ENCODE assay signal across 25 cellular contexts in the genomic region with DNA sequence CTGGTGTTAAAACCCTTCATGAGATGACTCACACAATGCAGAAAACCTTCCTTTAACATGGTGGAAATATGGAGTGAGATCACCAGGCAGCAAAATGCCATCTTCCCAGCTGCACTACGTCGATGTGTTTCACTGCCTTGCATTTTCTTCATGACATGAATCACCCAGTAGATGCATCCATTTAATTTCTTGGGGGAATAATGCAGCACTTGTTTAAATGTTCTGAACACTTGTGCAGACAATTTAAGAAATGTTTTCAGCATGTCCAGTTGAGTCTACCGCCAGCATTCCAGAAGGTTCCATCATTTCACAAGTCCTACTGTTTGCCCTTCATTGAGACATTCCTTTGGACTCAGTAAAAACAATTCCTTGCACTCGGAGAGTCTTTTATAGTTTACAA.
DNase-seq lines count a peak whose midpoint lies in the region; FAIRE-seq and TF ChIP-seq lines count a peak whose summit lies in the region.
"Had no signal": no experiment of that assay in that cellular context is flagged by ENCODE, and none has a peak within 500 bp of the region (broad histone marks: within the 10 kb centered on the region; RNA-seq: fewer than 3 reads in every experiment).

No MANE protein-coding gene starts in this region.

- no peak for FAIRE-seq in RCC 7860 (lab: Jason Lieb, UNC)

- peaks cover 4% of the 10 kb centered on the region for H3K27me3 Mint-ChIP-seq in nephron (ENCODE audit: low read depth)
- H3K27me3 Mint-ChIP-seq: CD4-positive, alpha-beta memory T cell; progenitor cell of endocrine pancreas; stimulated activated memory B cell treated with anti-CD40 and anti-IgM and Interleukin-4, amounts not matched to agents 10 μg/mL and 1 μg/mL and 100 μg/mL, for 72 hours had no signal

- H3K4me3 Mint-ChIP-seq in nephron: no peak overlapping the region
- H3K4me3 Mint-ChIP-seq: CD4-positive, alpha-beta memory T cell; H9; neural progenitor cell; stimulated activated memory B cell treated with anti-CD40 and anti-IgM and Interleukin-4, amounts not matched to agents 10 μg/mL and 1 μg/mL and 100 μg/mL, for 72 hours; T-helper 17 cell had no signal

- DNase-seq in Caki2 (ENCODE audit: low read depth) (peak; percentile 24), HT1080 (ENCODE audit: low read depth) (peak; percentile 44), choroid plexus epithelial cell (ENCODE audit: low read depth) (peak; percentile 57), KBM-7 (no peak), RCC 7860 (ENCODE audit: low spot score) (no peak), HuH-7 (ENCODE audit: low spot score) (no peak)
- no peak for DNase-seq in activated naive CD4-positive, alpha-beta T cell treated with Interleukin-2 at 50 U/mL for 16 hours
- DNase-seq: activated CD4-positive, alpha-beta T cell treated with anti-CD3 and anti-CD28 coated beads, Interleukin-2, amount 50 U/mL, for 48 hours; amniotic stem cell; CD4-positive, alpha-beta memory T cell; central memory CD4-positive, alpha-beta T cell; effector memory CD4-positive, alpha-beta T cell; H9; left ventricle myocardium inferior; NCI-H146; NCI-H82; SHP77 treated with DMSO at 0.1 percent for 48 hours; stimulated activated CD4-positive, alpha-beta T cell treated with anti-CD3 and anti-CD28 coated beads, Interleukin-1b, Interleukin-23, amount 100 ng/mL, for 48 hours; T-helper 17 cell; WERI-Rb-1 had no signal

- no peaks in the 10 kb centered on the region for H3K9me3 Mint-ChIP-seq in nephron
- H3K9me3 Mint-ChIP-seq: H9; neural progenitor cell; stimulated activated memory B cell treated with anti-CD40 and anti-IgM and Interleukin-4, amounts not matched to agents 10 μg/mL and 1 μg/mL and 100 μg/mL, for 72 hours had no signal

- peak overlapping the region; percentile 30 to 62 (median 30) for H3K27ac Mint-ChIP-seq in nephron
- H3K27ac Mint-ChIP-seq: CD4-positive, alpha-beta memory T cell; H9; neural progenitor cell; progenitor cell of endocrine pancreas; stimulated activated memory B cell treated with anti-CD40 and anti-IgM and Interleukin-4, amounts not matched to agents 10 μg/mL and 1 μg/mL and 100 μg/mL, for 72 hours; T-helper 17 cell had no signal

- in situ Hi-C loops in Caki2 (cut with HindIII; ENCODE audit: low pct_unique_long_range_greater_than_20kb, low sequenced_read_pairs) (no loop called here), KBM-7 (cut with MboI; ENCODE audit: low pct_unique_long_range_greater_than_20kb, low sequenced_read_pairs) (no loop called here)

- H3K36me3 Mint-ChIP-seq in nephron (ENCODE audit: low read depth): peaks cover 39% of the 10 kb centered on the region
- H3K36me3 Mint-ChIP-seq: CD4-positive, alpha-beta memory T cell; neural progenitor cell; stimulated activated memory B cell treated with anti-CD40 and anti-IgM and Interleukin-4, amounts not matched to agents 10 μg/mL and 1 μg/mL and 100 μg/mL, for 72 hours had no signal

- no peak overlapping the region for H3K4me3 ChIP-seq in choroid plexus epithelial cell (ENCODE audit: low read depth, low read length)
- H3K4me3 ChIP-seq: left ventricle myocardium inferior, neural progenitor cell, thoracic aorta had no signal

- H3K4me1 Mint-ChIP-seq in nephron: peaks cover 27% of the 10 kb centered on the region
- H3K4me1 Mint-ChIP-seq: CD4-positive, alpha-beta memory T cell; stimulated activated memory B cell treated with anti-CD40 and anti-IgM and Interleukin-4, amounts not matched to agents 10 μg/mL and 1 μg/mL and 100 μg/mL, for 72 hours; T-helper 17 cell had no signal

- TF ChIP-seq CTCF in choroid plexus epithelial cell (conservative IDR thresholded peaks at IDR 0.05; ENCODE audit: low read depth, low read length) (no peak), nephron (IDR thresholded peaks at IDR 0.05; ENCODE audit: unreplicated experiment in 3 of 3) (no peak)

Comparison
In these comparisons a context has a peak if more than half of its experiments do, and no peak if none do; other contexts are left out.
1. DNase-seq: peak in Caki2 (single experiment), HT1080 (single experiment) and choroid plexus epithelial cell (single experiment); none in KBM-7 (single experiment), RCC 7860 (single experiment), HuH-7 (single experiment) and activated naive CD4-positive, alpha-beta T cell treated with Interleukin-2 at 50 U/mL for 16 hours (single experiment).